In the genomic region with DNA sequence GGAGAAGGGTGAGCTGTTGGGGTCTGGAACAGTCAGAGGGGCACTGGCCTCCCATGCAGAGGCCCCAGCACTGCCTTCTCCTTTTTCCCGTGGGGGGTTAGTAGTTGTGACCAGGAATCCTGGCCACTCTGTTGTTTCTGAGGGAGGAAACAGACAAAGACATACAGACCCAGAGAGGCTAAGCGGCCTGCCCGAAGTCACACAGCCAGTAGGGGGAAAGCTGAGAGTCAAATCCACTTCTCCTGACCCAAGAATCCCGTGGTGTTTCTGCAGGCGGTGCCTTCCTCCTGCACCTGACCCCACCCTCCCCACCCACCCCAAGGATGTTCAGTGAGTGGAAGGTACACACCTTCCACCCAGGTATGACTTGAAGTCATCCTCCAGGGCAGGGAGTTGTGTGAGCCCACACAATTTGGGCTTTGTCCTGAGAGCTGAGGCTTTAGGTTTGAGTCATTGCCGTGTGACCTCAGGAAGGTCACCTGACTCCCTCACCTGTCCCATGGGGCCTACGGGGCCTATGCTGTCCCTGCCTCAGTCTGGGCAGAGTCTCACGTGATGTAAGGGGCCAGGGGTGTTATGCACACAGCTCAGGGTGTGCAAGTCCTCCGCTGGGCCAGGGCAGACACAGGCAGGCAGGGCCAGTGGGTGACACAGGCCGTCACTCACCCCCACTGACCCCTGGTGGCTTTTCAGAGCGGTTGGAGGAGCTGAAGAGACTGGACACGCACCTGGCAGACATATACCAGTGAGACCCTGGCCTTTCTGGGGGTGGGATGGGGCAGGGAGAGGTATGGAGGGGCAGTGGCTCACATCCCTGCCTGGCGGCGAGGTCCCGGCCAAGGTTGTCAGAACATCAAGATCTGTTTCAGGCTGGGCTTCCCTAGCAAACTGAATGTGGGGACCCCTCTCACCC, we compare ENCODE assay signal across 1 cellular context.
TF ChIP-seq lines count a peak whose summit lies in the region.

No MANE protein-coding gene starts in this region.

TF ChIP-seq in HepG2, 621 proteins besides CTCF, POLR2A, EP300 and RAD21 (continued from another document and continues in another):
- TF ChIP-seq, protein P1, sequence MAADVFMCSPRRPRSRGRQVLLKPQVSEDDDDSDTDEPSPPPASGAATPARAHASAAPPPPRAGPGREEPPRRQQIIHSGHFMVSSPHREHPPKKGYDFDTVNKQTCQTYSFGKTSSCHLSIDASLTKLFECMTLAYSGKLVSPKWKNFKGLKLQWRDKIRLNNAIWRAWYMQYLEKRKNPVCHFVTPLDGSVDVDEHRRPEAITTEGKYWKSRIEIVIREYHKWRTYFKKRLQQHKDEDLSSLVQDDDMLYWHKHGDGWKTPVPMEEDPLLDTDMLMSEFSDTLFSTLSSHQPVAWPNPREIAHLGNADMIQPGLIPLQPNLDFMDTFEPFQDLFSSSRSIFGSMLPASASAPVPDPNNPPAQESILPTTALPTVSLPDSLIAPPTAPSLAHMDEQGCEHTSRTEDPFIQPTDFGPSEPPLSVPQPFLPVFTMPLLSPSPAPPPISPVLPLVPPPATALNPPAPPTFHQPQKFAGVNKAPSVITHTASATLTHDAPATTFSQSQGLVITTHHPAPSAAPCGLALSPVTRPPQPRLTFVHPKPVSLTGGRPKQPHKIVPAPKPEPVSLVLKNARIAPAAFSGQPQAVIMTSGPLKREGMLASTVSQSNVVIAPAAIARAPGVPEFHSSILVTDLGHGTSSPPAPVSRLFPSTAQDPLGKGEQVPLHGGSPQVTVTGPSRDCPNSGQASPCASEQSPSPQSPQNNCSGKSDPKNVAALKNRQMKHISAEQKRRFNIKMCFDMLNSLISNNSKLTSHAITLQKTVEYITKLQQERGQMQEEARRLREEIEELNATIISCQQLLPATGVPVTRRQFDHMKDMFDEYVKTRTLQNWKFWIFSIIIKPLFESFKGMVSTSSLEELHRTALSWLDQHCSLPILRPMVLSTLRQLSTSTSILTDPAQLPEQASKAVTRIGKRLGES (CRISPR knock-in tag; IDR thresholded peaks at IDR 0.05; ENCODE audit: borderline replicate concordance) = no peak
- TF ChIP-seq BHLHE40 (IDR thresholded peaks at IDR 0.05; ENCODE audit: low read length) (peak; percentile 98), NR2F6 (IDR thresholded peaks at IDR 0.05) (peak; percentile 48; the same call in 1 of the 2 replicates), NR2F6 (CRISPR knock-in tag; IDR thresholded peaks at IDR 0.05) (peak; percentile 65; the same call in 1 of the 2 replicates), ZNF549 (CRISPR knock-in tag; IDR thresholded peaks at IDR 0.05) (no peak), PHF5A (CRISPR knock-in tag; IDR thresholded peaks at IDR 0.05; ENCODE audit: low read depth, unreplicated experiment) (no peak), MEF2D (CRISPR knock-in tag; IDR thresholded peaks at IDR 0.05) (no peak), HMG20A (CRISPR knock-in tag; IDR thresholded peaks at IDR 0.05; ENCODE audit: borderline replicate concordance) (no peak), ZNF232 (CRISPR knock-in tag; IDR thresholded peaks at IDR 0.05; ENCODE audit: borderline replicate concordance) (no peak), NR2C2 (CRISPR knock-in tag; IDR thresholded peaks at IDR 0.05; ENCODE audit: borderline replicate concordance) (peak; percentile 54), ZNF234 (CRISPR knock-in tag; conservative IDR thresholded peaks at IDR 0.05) (no peak), ZNF644 (CRISPR knock-in tag; IDR thresholded peaks at IDR 0.05; ENCODE audit: low read depth) (no peak), ZNF839 (CRISPR knock-in tag; IDR thresholded peaks at IDR 0.05; ENCODE audit: borderline replicate concordance) (no peak), ZNF367 (CRISPR knock-in tag; IDR thresholded peaks at IDR 0.05; ENCODE audit: borderline replicate concordance) (no peak), ZNF10 (CRISPR knock-in tag; IDR thresholded peaks at IDR 0.05; ENCODE audit: borderline replicate concordance, low read depth) (no peak), RCOR2 (CRISPR knock-in tag; IDR thresholded peaks at IDR 0.05) (no peak), ESRRA (CRISPR knock-in tag; IDR thresholded peaks at IDR 0.05; ENCODE audit: low read depth) (no peak; the same call in 1 of the 2 replicates), FOXJ3 (CRISPR knock-in tag; IDR thresholded peaks at IDR 0.05; ENCODE audit: borderline replicate concordance) (no peak), ZNF224 (CRISPR knock-in tag; IDR thresholded peaks at IDR 0.05) (no peak), KDM4B (CRISPR knock-in tag; IDR thresholded peaks at IDR 0.05) (no peak), ZNF33B (CRISPR knock-in tag; IDR thresholded peaks at IDR 0.05) (no peak)
- TF ChIP-seq, protein P2, sequence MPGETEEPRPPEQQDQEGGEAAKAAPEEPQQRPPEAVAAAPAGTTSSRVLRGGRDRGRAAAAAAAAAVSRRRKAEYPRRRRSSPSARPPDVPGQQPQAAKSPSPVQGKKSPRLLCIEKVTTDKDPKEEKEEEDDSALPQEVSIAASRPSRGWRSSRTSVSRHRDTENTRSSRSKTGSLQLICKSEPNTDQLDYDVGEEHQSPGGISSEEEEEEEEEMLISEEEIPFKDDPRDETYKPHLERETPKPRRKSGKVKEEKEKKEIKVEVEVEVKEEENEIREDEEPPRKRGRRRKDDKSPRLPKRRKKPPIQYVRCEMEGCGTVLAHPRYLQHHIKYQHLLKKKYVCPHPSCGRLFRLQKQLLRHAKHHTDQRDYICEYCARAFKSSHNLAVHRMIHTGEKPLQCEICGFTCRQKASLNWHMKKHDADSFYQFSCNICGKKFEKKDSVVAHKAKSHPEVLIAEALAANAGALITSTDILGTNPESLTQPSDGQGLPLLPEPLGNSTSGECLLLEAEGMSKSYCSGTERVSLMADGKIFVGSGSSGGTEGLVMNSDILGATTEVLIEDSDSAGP (CRISPR knock-in tag; IDR thresholded peaks at IDR 0.05; ENCODE audit: borderline replicate concordance) = no peak; the same call in 1 of the 2 replicates
- TF ChIP-seq, protein P3, sequence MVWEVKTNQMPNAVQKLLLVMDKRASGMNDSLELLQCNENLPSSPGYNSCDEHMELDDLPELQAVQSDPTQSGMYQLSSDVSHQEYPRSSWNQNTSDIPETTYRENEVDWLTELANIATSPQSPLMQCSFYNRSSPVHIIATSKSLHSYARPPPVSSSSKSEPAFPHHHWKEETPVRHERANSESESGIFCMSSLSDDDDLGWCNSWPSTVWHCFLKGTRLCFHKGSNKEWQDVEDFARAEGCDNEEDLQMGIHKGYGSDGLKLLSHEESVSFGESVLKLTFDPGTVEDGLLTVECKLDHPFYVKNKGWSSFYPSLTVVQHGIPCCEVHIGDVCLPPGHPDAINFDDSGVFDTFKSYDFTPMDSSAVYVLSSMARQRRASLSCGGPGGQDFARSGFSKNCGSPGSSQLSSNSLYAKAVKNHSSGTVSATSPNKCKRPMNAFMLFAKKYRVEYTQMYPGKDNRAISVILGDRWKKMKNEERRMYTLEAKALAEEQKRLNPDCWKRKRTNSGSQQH (CRISPR knock-in tag; IDR thresholded peaks at IDR 0.05; ENCODE audit: low read depth) = no peak
- TF ChIP-seq, protein P4, sequence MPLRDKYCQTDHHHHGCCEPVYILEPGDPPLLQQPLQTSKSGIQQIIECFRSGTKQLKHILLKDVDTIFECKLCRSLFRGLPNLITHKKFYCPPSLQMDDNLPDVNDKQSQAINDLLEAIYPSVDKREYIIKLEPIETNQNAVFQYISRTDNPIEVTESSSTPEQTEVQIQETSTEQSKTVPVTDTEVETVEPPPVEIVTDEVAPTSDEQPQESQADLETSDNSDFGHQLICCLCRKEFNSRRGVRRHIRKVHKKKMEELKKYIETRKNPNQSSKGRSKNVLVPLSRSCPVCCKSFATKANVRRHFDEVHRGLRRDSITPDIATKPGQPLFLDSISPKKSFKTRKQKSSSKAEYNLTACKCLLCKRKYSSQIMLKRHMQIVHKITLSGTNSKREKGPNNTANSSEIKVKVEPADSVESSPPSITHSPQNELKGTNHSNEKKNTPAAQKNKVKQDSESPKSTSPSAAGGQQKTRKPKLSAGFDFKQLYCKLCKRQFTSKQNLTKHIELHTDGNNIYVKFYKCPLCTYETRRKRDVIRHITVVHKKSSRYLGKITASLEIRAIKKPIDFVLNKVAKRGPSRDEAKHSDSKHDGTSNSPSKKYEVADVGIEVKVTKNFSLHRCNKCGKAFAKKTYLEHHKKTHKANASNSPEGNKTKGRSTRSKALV (CRISPR knock-in tag; IDR thresholded peaks at IDR 0.05) = no peak
- TF ChIP-seq, protein P5, sequence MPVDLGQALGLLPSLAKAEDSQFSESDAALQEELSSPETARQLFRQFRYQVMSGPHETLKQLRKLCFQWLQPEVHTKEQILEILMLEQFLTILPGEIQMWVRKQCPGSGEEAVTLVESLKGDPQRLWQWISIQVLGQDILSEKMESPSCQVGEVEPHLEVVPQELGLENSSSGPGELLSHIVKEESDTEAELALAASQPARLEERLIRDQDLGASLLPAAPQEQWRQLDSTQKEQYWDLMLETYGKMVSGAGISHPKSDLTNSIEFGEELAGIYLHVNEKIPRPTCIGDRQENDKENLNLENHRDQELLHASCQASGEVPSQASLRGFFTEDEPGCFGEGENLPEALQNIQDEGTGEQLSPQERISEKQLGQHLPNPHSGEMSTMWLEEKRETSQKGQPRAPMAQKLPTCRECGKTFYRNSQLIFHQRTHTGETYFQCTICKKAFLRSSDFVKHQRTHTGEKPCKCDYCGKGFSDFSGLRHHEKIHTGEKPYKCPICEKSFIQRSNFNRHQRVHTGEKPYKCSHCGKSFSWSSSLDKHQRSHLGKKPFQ (CRISPR knock-in tag; IDR thresholded peaks at IDR 0.05; ENCODE audit: insufficient replicate concordance) = no peak
- TF ChIP-seq, protein P6, sequence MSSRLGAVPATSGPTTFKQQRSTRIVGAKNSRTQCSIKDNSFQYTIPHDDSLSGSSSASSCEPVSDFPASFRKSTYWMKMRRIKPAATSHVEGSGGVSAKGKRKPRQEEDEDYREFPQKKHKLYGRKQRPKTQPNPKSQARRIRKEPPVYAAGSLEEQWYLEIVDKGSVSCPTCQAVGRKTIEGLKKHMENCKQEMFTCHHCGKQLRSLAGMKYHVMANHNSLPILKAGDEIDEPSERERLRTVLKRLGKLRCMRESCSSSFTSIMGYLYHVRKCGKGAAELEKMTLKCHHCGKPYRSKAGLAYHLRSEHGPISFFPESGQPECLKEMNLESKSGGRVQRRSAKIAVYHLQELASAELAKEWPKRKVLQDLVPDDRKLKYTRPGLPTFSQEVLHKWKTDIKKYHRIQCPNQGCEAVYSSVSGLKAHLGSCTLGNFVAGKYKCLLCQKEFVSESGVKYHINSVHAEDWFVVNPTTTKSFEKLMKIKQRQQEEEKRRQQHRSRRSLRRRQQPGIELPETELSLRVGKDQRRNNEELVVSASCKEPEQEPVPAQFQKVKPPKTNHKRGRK (CRISPR knock-in tag; IDR thresholded peaks at IDR 0.05) = no peak
- TF ChIP-seq, protein P7, sequence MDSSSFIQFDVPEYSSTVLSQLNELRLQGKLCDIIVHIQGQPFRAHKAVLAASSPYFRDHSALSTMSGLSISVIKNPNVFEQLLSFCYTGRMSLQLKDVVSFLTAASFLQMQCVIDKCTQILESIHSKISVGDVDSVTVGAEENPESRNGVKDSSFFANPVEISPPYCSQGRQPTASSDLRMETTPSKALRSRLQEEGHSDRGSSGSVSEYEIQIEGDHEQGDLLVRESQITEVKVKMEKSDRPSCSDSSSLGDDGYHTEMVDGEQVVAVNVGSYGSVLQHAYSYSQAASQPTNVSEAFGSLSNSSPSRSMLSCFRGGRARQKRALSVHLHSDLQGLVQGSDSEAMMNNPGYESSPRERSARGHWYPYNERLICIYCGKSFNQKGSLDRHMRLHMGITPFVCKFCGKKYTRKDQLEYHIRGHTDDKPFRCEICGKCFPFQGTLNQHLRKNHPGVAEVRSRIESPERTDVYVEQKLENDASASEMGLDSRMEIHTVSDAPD (CRISPR knock-in tag; IDR thresholded peaks at IDR 0.05) = no peak
- TF ChIP-seq, protein P8, sequence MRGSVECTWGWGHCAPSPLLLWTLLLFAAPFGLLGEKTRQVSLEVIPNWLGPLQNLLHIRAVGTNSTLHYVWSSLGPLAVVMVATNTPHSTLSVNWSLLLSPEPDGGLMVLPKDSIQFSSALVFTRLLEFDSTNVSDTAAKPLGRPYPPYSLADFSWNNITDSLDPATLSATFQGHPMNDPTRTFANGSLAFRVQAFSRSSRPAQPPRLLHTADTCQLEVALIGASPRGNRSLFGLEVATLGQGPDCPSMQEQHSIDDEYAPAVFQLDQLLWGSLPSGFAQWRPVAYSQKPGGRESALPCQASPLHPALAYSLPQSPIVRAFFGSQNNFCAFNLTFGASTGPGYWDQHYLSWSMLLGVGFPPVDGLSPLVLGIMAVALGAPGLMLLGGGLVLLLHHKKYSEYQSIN (CRISPR knock-in tag; IDR thresholded peaks at IDR 0.05; ENCODE audit: borderline replicate concordance) = no peak
- TF ChIP-seq, protein P9, sequence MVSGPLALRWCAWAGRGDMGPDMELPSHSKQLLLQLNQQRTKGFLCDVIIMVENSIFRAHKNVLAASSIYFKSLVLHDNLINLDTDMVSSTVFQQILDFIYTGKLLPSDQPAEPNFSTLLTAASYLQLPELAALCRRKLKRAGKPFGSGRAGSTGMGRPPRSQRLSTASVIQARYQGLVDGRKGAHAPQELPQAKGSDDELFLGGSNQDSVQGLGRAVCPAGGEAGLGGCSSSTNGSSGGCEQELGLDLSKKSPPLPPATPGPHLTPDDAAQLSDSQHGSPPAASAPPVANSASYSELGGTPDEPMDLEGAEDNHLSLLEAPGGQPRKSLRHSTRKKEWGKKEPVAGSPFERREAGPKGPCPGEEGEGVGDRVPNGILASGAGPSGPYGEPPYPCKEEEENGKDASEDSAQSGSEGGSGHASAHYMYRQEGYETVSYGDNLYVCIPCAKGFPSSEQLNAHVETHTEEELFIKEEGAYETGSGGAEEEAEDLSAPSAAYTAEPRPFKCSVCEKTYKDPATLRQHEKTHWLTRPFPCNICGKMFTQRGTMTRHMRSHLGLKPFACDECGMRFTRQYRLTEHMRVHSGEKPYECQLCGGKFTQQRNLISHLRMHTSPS (CRISPR knock-in tag; IDR thresholded peaks at IDR 0.05; ENCODE audit: low read depth) = no peak; the same call in 1 of the 2 replicates
- TF ChIP-seq, protein P10, sequence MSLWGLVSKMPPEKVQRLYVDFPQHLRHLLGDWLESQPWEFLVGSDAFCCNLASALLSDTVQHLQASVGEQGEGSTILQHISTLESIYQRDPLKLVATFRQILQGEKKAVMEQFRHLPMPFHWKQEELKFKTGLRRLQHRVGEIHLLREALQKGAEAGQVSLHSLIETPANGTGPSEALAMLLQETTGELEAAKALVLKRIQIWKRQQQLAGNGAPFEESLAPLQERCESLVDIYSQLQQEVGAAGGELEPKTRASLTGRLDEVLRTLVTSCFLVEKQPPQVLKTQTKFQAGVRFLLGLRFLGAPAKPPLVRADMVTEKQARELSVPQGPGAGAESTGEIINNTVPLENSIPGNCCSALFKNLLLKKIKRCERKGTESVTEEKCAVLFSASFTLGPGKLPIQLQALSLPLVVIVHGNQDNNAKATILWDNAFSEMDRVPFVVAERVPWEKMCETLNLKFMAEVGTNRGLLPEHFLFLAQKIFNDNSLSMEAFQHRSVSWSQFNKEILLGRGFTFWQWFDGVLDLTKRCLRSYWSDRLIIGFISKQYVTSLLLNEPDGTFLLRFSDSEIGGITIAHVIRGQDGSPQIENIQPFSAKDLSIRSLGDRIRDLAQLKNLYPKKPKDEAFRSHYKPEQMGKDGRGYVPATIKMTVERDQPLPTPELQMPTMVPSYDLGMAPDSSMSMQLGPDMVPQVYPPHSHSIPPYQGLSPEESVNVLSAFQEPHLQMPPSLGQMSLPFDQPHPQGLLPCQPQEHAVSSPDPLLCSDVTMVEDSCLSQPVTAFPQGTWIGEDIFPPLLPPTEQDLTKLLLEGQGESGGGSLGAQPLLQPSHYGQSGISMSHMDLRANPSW (CRISPR knock-in tag; IDR thresholded peaks at IDR 0.05; ENCODE audit: borderline replicate concordance) = no peak
